In genomic region chr5:90932052-90932699, GRCh38 we compare ENCODE assay signal across 8 cellular contexts.
A peak's percentile ranks its signal among the peaks of the same experiment; 100 is the strongest.
DNase-seq lines count a peak whose midpoint lies in the region; ATAC-seq and TF ChIP-seq lines count a peak whose summit lies in the region.

No MANE protein-coding gene starts in this region.

- TF ChIP-seq CTCF in OCI-LY3 (IDR thresholded peaks at IDR 0.05; ENCODE audit: low read depth, low read length) (peak; percentile 63), brain microvascular endothelial cell (IDR thresholded peaks at IDR 0.05; ENCODE audit: low read depth, low read length, missing control alignments) (peak; percentile 81)

- no peaks in the 10 kb centered on the region for H3K9me3 ChIP-seq in OCI-LY3 (ENCODE audit: insufficient read depth, low read length)

- H3K4me1 ChIP-seq in OCI-LY3 (ENCODE audit: low read length) = no peaks in the 10 kb centered on the region

- H3K36me3 ChIP-seq in OCI-LY3 (replicated peaks; ENCODE audit: low read depth, low read length) (no peaks in the 10 kb centered on the region), brain microvascular endothelial cell (replicated peaks) (no peaks in the 10 kb centered on the region)

- H3K9ac ChIP-seq in OCI-LY3 (ENCODE audit: low read length) = no peak overlapping the region

- H2AFZ ChIP-seq in OCI-LY3 (ENCODE audit: low read depth, low read length) = peak overlapping the region; percentile 41; the same call in 1 of the 2 replicates

- ATAC-seq in HG02678 (IDR thresholded peaks at IDR 0.05; ENCODE audit: unreplicated experiment) (peak; percentile 75), HG03039 (IDR thresholded peaks at IDR 0.05; ENCODE audit: unreplicated experiment) (no peak)

- no peaks in the 10 kb centered on the region for H3K79me2 ChIP-seq in OCI-LY3 (ENCODE audit: low read length)

- DNase-seq in activated gamma-delta T cell treated with Interleukin-2 at 50 U/mL for 16 hours (peak; percentile 4), activated gamma-delta T cell (lab: John Stamatoyannopoulos, UW) (no peak), brain microvascular endothelial cell (peak; percentile 53), inferior parietal cortex (ENCODE audit: extremely low spot score) (peak; percentile 78)
- peak; percentile 10 for DNase-seq in stimulated activated CD4-positive, alpha-beta T cell treated with anti-CD3 and anti-CD28 coated beads, Interleukin-2, amount 100 ng/mL, for 4 hours (ENCODE audit: low read depth)

- 0 out of 2 replicates have a peak, but pooled peaks cover 2% of the 10 kb centered on the region for H3K27me3 ChIP-seq in OCI-LY3 (ENCODE audit: low read depth, low read length)
- no peaks in the 10 kb centered on the region for H3K27me3 ChIP-seq in brain microvascular endothelial cell (replicated peaks)

- peak overlapping the region; percentile 41 for H3K4me2 ChIP-seq in OCI-LY3 (ENCODE audit: low read length)

- in situ Hi-C loops in brain microvascular endothelial cell (cut with HindIII; ENCODE audit: low pct_ligation_motif_present, low sequenced_read_pairs) = no loop called here

- H3K4me3 ChIP-seq in OCI-LY3 (ENCODE audit: low read length) (no peak overlapping the region), brain microvascular endothelial cell (ENCODE audit: low read depth, low read length) (no peak overlapping the region)

- no peaks in the 10 kb centered on the region for H4K20me1 ChIP-seq in OCI-LY3 (ENCODE audit: insufficient read depth, low read length)

- H3K27ac ChIP-seq in OCI-LY3 (ENCODE audit: low read length) = no peak overlapping the region
- H3K27ac ChIP-seq in brain microvascular endothelial cell = no peak overlapping the region
